In genomic region chr6:165850434-165851019, GRCh38 we compare ENCODE assay signal across 8 cellular contexts.
DNase-seq lines count a peak whose midpoint lies in the region; ATAC-seq and TF ChIP-seq lines count a peak whose summit lies in the region.

No MANE protein-coding gene starts in this region.

- peaks cover 0 to 4% (median 0%) of the 10 kb centered on the region in 5 experiments for H3K9me3 Mint-ChIP-seq in brain
- H3K9me3 Mint-ChIP-seq in immature natural killer cell = no peaks in the 10 kb centered on the region

- TF ChIP-seq CTCF in GM12865 (IDR thresholded peaks at IDR 0.05; ENCODE audit: insufficient read depth, low read depth, low read length, missing control alignments) = peak; percentile 97
- peak; percentile 99 for TF ChIP-seq CTCF in LNCAP (IDR thresholded peaks at IDR 0.05)
- TF ChIP-seq CTCF in brain (conservative IDR thresholded peaks at IDR 0.05) = peak; percentile 96 to 98

- H3K27me3 Mint-ChIP-seq in brain (peaks cover 25% of the 10 kb centered on the region), immature natural killer cell (ENCODE audit: low read depth in 3 of 3) (peaks cover 5 to 15% (median 7%) of the 10 kb centered on the region in 3 donors)

- H3K4me3 ChIP-seq in GM12865 (ENCODE audit: low read depth, low read length) = no peak overlapping the region

- H3K4me3 Mint-ChIP-seq in brain (peak overlapping the region in 2 of 5 experiments; percentile 38 to 55), immature natural killer cell (peak overlapping the region in 1 of 5 donors; percentile 10)

- DNase-seq in GM12865 (ENCODE audit: low read depth) (peak; percentile 65), T1000 (lab: John Stamatoyannopoulos, UW) (peak; percentile 17), immature natural killer cell (peak; percentile 17 to 31 (median 20)), NCI-H1436 (lab: John Stamatoyannopoulos, UW) (no peak)
- DNase-seq in stimulated activated CD4-positive, alpha-beta T cell treated with anti-CD3 and anti-CD28 coated beads, Interleukin-12 subunit alpha, Interleukin-12 subunit beta, amount 100 ng/mL, for 48 hours (ENCODE audit: low read depth in 2 of 3, low spot score in 1 of 3) = peak; percentile 33 to 52 (median 42)

- ATAC-seq in GM21825 (IDR thresholded peaks at IDR 0.05; ENCODE audit: unreplicated experiment) = peak; percentile 72

- H3K4me1 Mint-ChIP-seq in brain (peaks cover 46% of the 10 kb centered on the region), immature natural killer cell (peaks cover 14% of the 10 kb centered on the region in 2 donors)

- H3K36me3 Mint-ChIP-seq in brain (no peaks in the 10 kb centered on the region), immature natural killer cell (no peaks in the 10 kb centered on the region)

- peak overlapping the region in 2 of 5 experiments; percentile 23 to 27 for H3K27ac Mint-ChIP-seq in brain
- H3K27ac Mint-ChIP-seq in immature natural killer cell = no peak overlapping the region
